ENCODE assay signal across 24 cellular contexts in genomic region chr4:13893221-13893620, GRCh38.
DNase-seq lines count a peak whose midpoint lies in the region; ATAC-seq, FAIRE-seq and TF ChIP-seq lines count a peak whose summit lies in the region.
"Had no signal": no experiment of that assay in that cellular context is flagged by ENCODE, and none has a peak within 500 bp of the region (broad histone marks: within the 10 kb centered on the region; RNA-seq: fewer than 3 reads in every experiment).

No MANE protein-coding gene starts in this region.

- no peaks in the 10 kb centered on the region for H3K9me1 ChIP-seq in keratinocyte (ENCODE audit: control insufficient read depth, extremely low read depth, insufficient read depth, low read length)

- H3K36me3 Mint-ChIP-seq in HFFc6 (ENCODE audit: low read depth) (peaks cover 7% of the 10 kb centered on the region), astrocyte (ENCODE audit: low read depth, unreplicated experiment) (no peaks in the 10 kb centered on the region)
- H3K36me3 Mint-ChIP-seq: activated naive CD8-positive, alpha-beta T cell; CD8-positive, alpha-beta memory T cell had no signal

- H3K9ac ChIP-seq in astrocyte (ENCODE audit: low read length) = peak overlapping the region; percentile 87
- peak overlapping the region; percentile 35 for H3K9ac ChIP-seq in keratinocyte (ENCODE audit: control insufficient read depth, extremely low read depth, insufficient read depth, low read length)
- H3K9ac ChIP-seq in smooth muscle cell (ENCODE audit: low read depth) = peak overlapping the region; percentile 86

- H3K9me3 ChIP-seq in astrocyte (ENCODE audit: insufficient read depth, low read depth, low read length) (no peaks in the 10 kb centered on the region), keratinocyte (ENCODE audit: control insufficient read depth, low read depth, low read length) (no peaks in the 10 kb centered on the region), smooth muscle cell (replicated peaks; ENCODE audit: low read depth) (no peaks in the 10 kb centered on the region)
- H3K9me3 ChIP-seq: right lobe of liver, uterus had no signal

- H3K9me3 Mint-ChIP-seq in HFFc6 (no peaks in the 10 kb centered on the region), astrocyte (ENCODE audit: unreplicated experiment) (peaks cover 5% of the 10 kb centered on the region)
- H3K9me3 Mint-ChIP-seq: H9; stimulated activated naive CD8-positive, alpha-beta T cell treated with anti-CD3 and anti-CD28 coated beads, Interleukin-15, amount 100 ng/mL, for 72 hours had no signal

- no peaks in the 10 kb centered on the region for H3K36me3 ChIP-seq in astrocyte (ENCODE audit: insufficient read depth, low read length)
- no peaks in the 10 kb centered on the region for H3K36me3 ChIP-seq in keratinocyte (ENCODE audit: control insufficient read depth in 2 of 2, extremely low read depth in 1 of 2, insufficient read depth in 2 of 2, low read length in 2 of 2)
- no peaks in the 10 kb centered on the region for H3K36me3 ChIP-seq in smooth muscle cell (ENCODE audit: low read depth)
- H3K36me3 ChIP-seq: right lobe of liver, uterus had no signal

- ATAC-seq in HG03521 (IDR thresholded peaks at IDR 0.05; ENCODE audit: unreplicated experiment) = no peak
- ATAC-seq: right lobe of liver; Right ventricle myocardium inferior; stimulated activated naive CD8-positive, alpha-beta T cell treated with anti-CD3 and anti-CD28 coated beads, Interleukin-15, amount 100 ng/mL, for 72 hours had no signal

- FAIRE-seq in astrocyte (lab: Jason Lieb, UNC) (peak; percentile 49), keratinocyte (lab: Jason Lieb, UNC) (peak; percentile 41), RCC 7860 (lab: Jason Lieb, UNC) (no peak)
- FAIRE-seq: kidney had no signal

- dilution Hi-C loops in keratinocyte (cut with MboI; ENCODE audit: extremely low pct_ligation_motif_present, low sequenced_read_pairs) = no loop called here

- H3F3A ChIP-seq in smooth muscle cell (ENCODE audit: low read depth) = peaks cover 15% of the 10 kb centered on the region

- peaks cover 4% of the 10 kb centered on the region; the same call in 1 of the 2 replicates for H3K27me3 Mint-ChIP-seq in HFFc6 (ENCODE audit: insufficient read depth)
- no peaks in the 10 kb centered on the region for H3K27me3 Mint-ChIP-seq in astrocyte (ENCODE audit: low read depth, unreplicated experiment)
- H3K27me3 Mint-ChIP-seq: central memory CD8-positive, alpha-beta T cell; stimulated activated naive CD8-positive, alpha-beta T cell treated with anti-CD3 and anti-CD28 coated beads, Interleukin-15, amount 100 ng/mL, for 72 hours had no signal

- H3K4me3 ChIP-seq in astrocyte (ENCODE audit: insufficient read depth, low read depth, low read length) (peak overlapping the region; percentile 30), keratinocyte (ENCODE audit: control insufficient read depth in 2 of 3, extremely low read depth in 1 of 3, insufficient read depth in 2 of 3, low read depth in 1 of 3, low read length in 3 of 3) (no peak overlapping the region), smooth muscle cell (no peak overlapping the region)
- H3K4me3 ChIP-seq: right lobe of liver, uterus had no signal

- H3K27ac Mint-ChIP-seq in HFFc6 = peak overlapping the region; percentile 99
- H3K27ac Mint-ChIP-seq in astrocyte (ENCODE audit: unreplicated experiment) = peak overlapping the region; percentile 98
- H3K27ac Mint-ChIP-seq: activated naive CD8-positive, alpha-beta T cell; CD8-positive, alpha-beta memory T cell; H9; stimulated activated naive CD8-positive, alpha-beta T cell treated with anti-CD3 and anti-CD28 coated beads, Interleukin-15, amount 100 ng/mL, for 72 hours had no signal

- H3K79me2 ChIP-seq in astrocyte (ENCODE audit: insufficient read depth, low read length) (no peaks in the 10 kb centered on the region), keratinocyte (ENCODE audit: control insufficient read depth, insufficient read depth, low read length) (no peaks in the 10 kb centered on the region), smooth muscle cell (ENCODE audit: low read depth) (no peaks in the 10 kb centered on the region)

- H3K4me1 Mint-ChIP-seq in HFFc6 (ENCODE audit: low read depth) (peaks cover 64% of the 10 kb centered on the region), astrocyte (ENCODE audit: low read depth, unreplicated experiment) (peaks cover 41% of the 10 kb centered on the region)
- H3K4me1 Mint-ChIP-seq: CD8-positive, alpha-beta memory T cell; central memory CD8-positive, alpha-beta T cell; H9; stimulated activated naive CD8-positive, alpha-beta T cell treated with anti-CD3 and anti-CD28 coated beads, Interleukin-15, amount 100 ng/mL, for 72 hours had no signal

- H3K4me1 ChIP-seq in astrocyte (ENCODE audit: insufficient read depth, low read length) = peaks cover 29% of the 10 kb centered on the region
- peaks cover 25% of the 10 kb centered on the region for H3K4me1 ChIP-seq in keratinocyte (ENCODE audit: control insufficient read depth, extremely low read depth, insufficient read depth, low read length)
- H3K4me1 ChIP-seq in smooth muscle cell (ENCODE audit: low read depth) = peaks cover 6% of the 10 kb centered on the region
- H3K4me1 ChIP-seq: right lobe of liver, uterus had no signal

- peak; percentile 17 for DNase-seq in HFFc6
- no peak for DNase-seq in astrocyte (ENCODE audit: low read depth)
- no peak for DNase-seq in keratinocyte (ENCODE audit: low read depth, low spot score)
- no peak for DNase-seq in smooth muscle cell (lab: John Stamatoyannopoulos, UW; ENCODE audit: unreplicated experiment)
- no peak for DNase-seq in NAMALWA (ENCODE audit: low spot score)
- no peak for DNase-seq in RCC 7860 (ENCODE audit: low spot score)
- DNase-seq: activated CD4-positive, alpha-beta T cell treated with anti-CD3 and anti-CD28 coated beads for 4 hours; activated CD8-positive, alpha-beta memory T cell treated with anti-CD3 and anti-CD28 coated beads for 24 hours; activated effector memory CD4-positive, alpha-beta T cell treated with Interleukin-2 at 50 U/mL for 16 hours; CD8-positive, alpha-beta memory T cell; DMS153; H9; kidney; NCI-H1436; NCI-H446; NCI-H82; right lobe of liver; stimulated activated naive CD8-positive, alpha-beta T cell treated with anti-CD3 and anti-CD28 coated beads, Interleukin-15, amount 100 ng/mL, for 72 hours; uterus had no signal

- H3K4me3 Mint-ChIP-seq in HFFc6 (peak overlapping the region; percentile 81), astrocyte (ENCODE audit: unreplicated experiment) (no peak overlapping the region)
- H3K4me3 Mint-ChIP-seq: activated naive CD8-positive, alpha-beta T cell; CD8-positive, alpha-beta memory T cell; central memory CD8-positive, alpha-beta T cell; H9; stimulated activated naive CD8-positive, alpha-beta T cell treated with anti-CD3 and anti-CD28 coated beads, Interleukin-15, amount 100 ng/mL, for 72 hours had no signal

- TF ChIP-seq CTCF in HFFc6 (IDR thresholded peaks at IDR 0.05) = no peak; the same call in 1 of the 2 replicates
- no peak for TF ChIP-seq CTCF in astrocyte (IDR thresholded peaks at IDR 0.05; ENCODE audit: insufficient read depth, low read depth, low read length)
- no peak for TF ChIP-seq CTCF in keratinocyte (optimal IDR thresholded peaks at IDR 0.05 in 1 of 3, IDR thresholded peaks at IDR 0.05 in 1 of 3, conservative IDR thresholded peaks at IDR 0.05 in 1 of 3; ENCODE audit: extremely low read depth in 1 of 3, insufficient read depth in 2 of 3, low read length in 3 of 3)
- no peak for TF ChIP-seq CTCF in smooth muscle cell (IDR thresholded peaks at IDR 0.05; ENCODE audit: borderline replicate concordance, insufficient read depth, poor library complexity, severe bottlenecking)

- peak overlapping the region; percentile 98 for H3K27ac ChIP-seq in astrocyte (ENCODE audit: low read depth, low read length)
- H3K27ac ChIP-seq in keratinocyte (ENCODE audit: control insufficient read depth, insufficient read depth, low read length) = peak overlapping the region; percentile 88
- peak overlapping the region; percentile 98 for H3K27ac ChIP-seq in smooth muscle cell (ENCODE audit: low read depth)
- H3K27ac ChIP-seq: right lobe of liver, VCaP had no signal

- H2AFZ ChIP-seq in astrocyte (ENCODE audit: low read depth, low read length) (no peak overlapping the region), keratinocyte (ENCODE audit: control insufficient read depth, low read length) (peak overlapping the region; percentile 77), smooth muscle cell (ENCODE audit: low read depth) (no peak overlapping the region)

- WGBS in smooth muscle cell (ENCODE audit: low lambda C conversion rate) = 84% methylated on average over 3 of the region's 3 CpGs

- peak overlapping the region; percentile 81 for H3K4me2 ChIP-seq in astrocyte (ENCODE audit: low read length)
- no peak overlapping the region for H3K4me2 ChIP-seq in keratinocyte (ENCODE audit: control insufficient read depth, extremely low read depth, insufficient read depth, low read depth, low read length)
- H3K4me2 ChIP-seq in smooth muscle cell = peak overlapping the region; percentile 70

- no peaks in the 10 kb centered on the region for H4K20me1 ChIP-seq in astrocyte (ENCODE audit: insufficient read depth, low read length)
- H4K20me1 ChIP-seq in keratinocyte (ENCODE audit: control insufficient read depth, extremely low read depth, insufficient read depth, low read length) = no peaks in the 10 kb centered on the region
- no peaks in the 10 kb centered on the region for H4K20me1 ChIP-seq in smooth muscle cell (ENCODE audit: low read depth)

- no peaks in the 10 kb centered on the region for H3K27me3 ChIP-seq in astrocyte (ENCODE audit: insufficient read depth, low read length)
- H3K27me3 ChIP-seq in keratinocyte (ENCODE audit: control insufficient read depth, extremely low read depth, insufficient read depth, low read length) = no peaks in the 10 kb centered on the region
- H3K27me3 ChIP-seq in smooth muscle cell (ENCODE audit: low read depth) = no peaks in the 10 kb centered on the region
- H3K27me3 ChIP-seq: right lobe of liver, uterus had no signal

Comparison
In these comparisons a context has a peak if more than half of its experiments do, and no peak if none do; other contexts are left out.
1. H3K9ac ChIP-seq: peak in every context shown above with its lines; median percentile 87 in astrocyte; 86 in smooth muscle cell; 35 in keratinocyte.